In genomic region chr3:57647292-57647940, GRCh38 we compare ENCODE assay signal across 12 cellular contexts. TPM values are rescaled to one million over a fixed set of nuclear protein-coding genes. Genes with fewer than 3 reads are reported as not detected.
DNase-seq lines count a peak whose midpoint lies in the region; ATAC-seq and TF ChIP-seq lines count a peak whose summit lies in the region.
"Had no signal": no experiment of that assay in that cellular context is flagged by ENCODE, and none has a peak within 500 bp of the region (broad histone marks: within the 10 kb centered on the region; RNA-seq: fewer than 3 reads in every experiment).

No MANE protein-coding gene starts in this region.

- intact Hi-C loops in MCF 10A (cut with micrococcal nuclease) (no loop called here), breast epithelium (cut with DNase I; ENCODE audit: low total_unique reads) (no loop called here), thyroid gland (cut with DNase I) (no loop called here)

- POLR2A ChIA-PET in MCF 10A (lab: Yijun Ruan, JAX) = interaction anchor here (0.6 to 1.6 kb wide), 4 partner anchors 12 to 179 kb away, joined by 3 to 5 read pairs (median 4); partner anchors contain the start of gene SLMAP

- peaks cover 8 to 9% of the 10 kb centered on the region in 2 donors for H3K9me3 ChIP-seq in breast epithelium
- no peaks in the 10 kb centered on the region for H3K9me3 ChIP-seq in thyroid gland

- H3K27ac ChIP-seq in breast epithelium = no peak overlapping the region
- peak overlapping the region in 2 of 3 donors; percentile 1 to 19 for H3K27ac ChIP-seq in thyroid gland

- peak; percentile 25 for ATAC-seq in esophagus mucosa

- H3K27me3 Mint-ChIP-seq in MCF 10A (ENCODE audit: insufficient read depth, unreplicated experiment) = no peaks in the 10 kb centered on the region
- no peaks in the 10 kb centered on the region for H3K27me3 Mint-ChIP-seq in T-helper 2 cell treated with Interferon-gamma antibody and Interleukin-4, amounts not matched to agents 5 μg/mL and 100 μg/mL, for 36 hours (ENCODE audit: low read depth)
- H3K27me3 Mint-ChIP-seq: activated naive CD8-positive, alpha-beta T cell treated with anti-CD3 and anti-CD28 coated beads, Interleukin-2, amount 10 ng/mL, durations not matched to agents 7 days and 5 days had no signal

- CTCF ChIA-PET in MCF 10A (lab: Yijun Ruan, JAX) = interaction anchor here (0.7 to 1.9 kb wide), 6 partner anchors 31 to 208 kb away, joined by 3 to 9 read pairs (median 4); no protein-coding TSS in a partner anchor

- H3K4me1 Mint-ChIP-seq in MCF 10A (ENCODE audit: insufficient read depth, unreplicated experiment) = peaks cover 10% of the 10 kb centered on the region
- peaks cover 11% of the 10 kb centered on the region for H3K4me1 Mint-ChIP-seq in T-helper 2 cell treated with Interferon-gamma antibody and Interleukin-4, amounts not matched to agents 5 μg/mL and 100 μg/mL, for 36 hours (ENCODE audit: low read depth)

- TF ChIP-seq POLR2A in breast epithelium (IDR thresholded peaks at IDR 0.05) (no peak), thyroid gland (IDR thresholded peaks at IDR 0.05) (no peak)

- H3K27me3 ChIP-seq in breast epithelium (no peaks in the 10 kb centered on the region), thyroid gland (no peaks in the 10 kb centered on the region)

- H3K36me3 ChIP-seq in breast epithelium = no peaks in the 10 kb centered on the region
- H3K36me3 ChIP-seq in thyroid gland = peaks cover 10 to 19% of the 10 kb centered on the region in 2 donors

- H3K4me3 ChIP-seq in breast epithelium (no peak overlapping the region), thyroid gland (replicated peaks in 1 of 3) (no peak overlapping the region)

- 92 to 98% methylated on average over 2 of the region's 2 CpGs for WGBS in thyroid gland, 2 donors

- no peaks in the 10 kb centered on the region for H3K4me1 ChIP-seq in breast epithelium
- H3K4me1 ChIP-seq in thyroid gland = peaks cover 0 to 7% of the 10 kb centered on the region in 2 donors

- peaks cover 10% of the 10 kb centered on the region for H3K9me3 Mint-ChIP-seq in MCF 10A (ENCODE audit: unreplicated experiment)
- peaks cover 19% of the 10 kb centered on the region for H3K9me3 Mint-ChIP-seq in T-helper 2 cell treated with Interferon-gamma antibody and Interleukin-4, amounts not matched to agents 5 μg/mL and 100 μg/mL, for 36 hours

- DNase-seq in MCF 10A (ENCODE audit: unreplicated experiment) = no peak
- DNase-seq in breast epithelium (ENCODE audit: low spot score in 2 of 2) = no peak
- DNase-seq in T-helper 2 cell treated with Interferon-gamma antibody and Interleukin-4, amounts not matched to agents 5 μg/mL and 100 μg/mL, for 36 hours (ENCODE audit: low spot score) = no peak
- DNase-seq in thyroid gland = no peak
- DNase-seq in NCI-H2227 (lab: John Stamatoyannopoulos, UW; ENCODE audit: unreplicated experiment) = no peak
- DNase-seq in NCI-H446 (lab: John Stamatoyannopoulos, UW) = no peak
- no peak for DNase-seq in DMS 273 treated with DMSO at 0.1 percent for 48 hours (lab: John Stamatoyannopoulos, UW)
- DNase-seq: activated naive CD8-positive, alpha-beta T cell treated with anti-CD3 and anti-CD28 coated beads, Interleukin-2, amount 10 ng/mL, durations not matched to agents 7 days and 5 days; islet precursor cell; NCI-H146; posterior cingulate gyrus had no signal

- no peak for TF ChIP-seq CTCF in MCF 10A (IDR thresholded peaks at IDR 0.05; ENCODE audit: unreplicated experiment)
- TF ChIP-seq CTCF in breast epithelium (IDR thresholded peaks at IDR 0.05) = no peak
- TF ChIP-seq CTCF in thyroid gland (IDR thresholded peaks at IDR 0.05) = no peak

- H3K4me3 Mint-ChIP-seq in MCF 10A (ENCODE audit: unreplicated experiment) = no peak overlapping the region
- no peak overlapping the region for H3K4me3 Mint-ChIP-seq in T-helper 2 cell treated with Interferon-gamma antibody and Interleukin-4, amounts not matched to agents 5 μg/mL and 100 μg/mL, for 36 hours
- H3K4me3 Mint-ChIP-seq: activated naive CD8-positive, alpha-beta T cell treated with anti-CD3 and anti-CD28 coated beads, Interleukin-2, amount 10 ng/mL, durations not matched to agents 7 days and 5 days had no signal

- peaks cover 74% of the 10 kb centered on the region for H3K36me3 Mint-ChIP-seq in MCF 10A (ENCODE audit: insufficient read depth, unreplicated experiment)
- H3K36me3 Mint-ChIP-seq in T-helper 2 cell treated with Interferon-gamma antibody and Interleukin-4, amounts not matched to agents 5 μg/mL and 100 μg/mL, for 36 hours (ENCODE audit: low read depth) = peaks cover 70% of the 10 kb centered on the region

- no TSS peak for BruUV-seq in MCF 10A (replicated peaks; lab: Mats Ljungman, UMichigan)

- H3K27ac Mint-ChIP-seq in MCF 10A (ENCODE audit: low read depth, unreplicated experiment) = peak overlapping the region; percentile 80
- H3K27ac Mint-ChIP-seq in T-helper 2 cell treated with Interferon-gamma antibody and Interleukin-4, amounts not matched to agents 5 μg/mL and 100 μg/mL, for 36 hours = peak overlapping the region; percentile 28
- H3K27ac Mint-ChIP-seq: activated naive CD8-positive, alpha-beta T cell treated with anti-CD3 and anti-CD28 coated beads, Interleukin-2, amount 10 ng/mL, durations not matched to agents 7 days and 5 days had no signal

RNA-seq across cellular contexts. Expression of gene DENND6A, which starts 45.5 kb away (rescaled TPM):
- total RNA-seq in MCF 10A (2022) (21.2 and 22.3 TPM in 2 replicates), breast epithelium (10 to 100 TPM; 33.1 to 56.2 (median 38.0) TPM), esophagus mucosa (23.5 TPM), thyroid gland (10 to 100 TPM; 36.9 to 52.0 (median 43.8) TPM)

RNA-seq across cellular contexts. Expression of gene ARF4, which starts 50.3 kb away (rescaled TPM):
- total RNA-seq in MCF 10A (2022) (275 and 396 TPM in 2 replicates), breast epithelium (100 to 1,000 TPM in 2 of 3 donors, 10 to 100 TPM in 1; 93.6 to 125 (median 120) TPM), esophagus mucosa (72.1 TPM), thyroid gland (100 to 1,000 TPM; 125 to 195 (median 159) TPM)

Comparison
In these comparisons a context has a peak if more than half of its experiments do, and no peak if none do; other contexts are left out.
1. H3K27ac ChIP-seq: peak in thyroid gland (2 of 3); none in breast epithelium (0 of 2).